Comparison of ENCODE assay signal across 8 cellular contexts in genomic region chr17:44331249-44331760, GRCh38. TPM values are rescaled to one million over a fixed set of nuclear protein-coding genes. Genes with fewer than 3 reads are reported as not detected.
DNase-seq lines count a peak whose midpoint lies in the region; ATAC-seq and TF ChIP-seq lines count a peak whose summit lies in the region.

No MANE protein-coding gene starts in this region.

- H3K27ac ChIP-seq in coronary artery (no peak overlapping the region), liver (ENCODE audit: low read depth in 1 of 2, low read length in 2 of 2) (no peak overlapping the region)

- H3K36me3 ChIP-seq in BE2C (no peaks in the 10 kb centered on the region), liver (ENCODE audit: control insufficient read depth in 4 of 4, insufficient read depth in 3 of 4, low read depth in 1 of 4, low read length in 3 of 4) (no peaks in the 10 kb centered on the region)

- peaks cover 3% of the 10 kb centered on the region for H3K27me3 Mint-ChIP-seq in activated CD4-positive, alpha-beta T cell treated with anti-CD3 and anti-CD28 coated beads, Interleukin-2, amount 10 ng/mL, durations not matched to agents 24 days and 14 days

- H3K4me3 ChIP-seq in BE2C (ENCODE audit: low read depth, low read length) = no peak overlapping the region
- no peak overlapping the region for H3K4me3 ChIP-seq in coronary artery
- H3K4me3 ChIP-seq in liver (ENCODE audit: low read depth in 1 of 3, low read length in 3 of 3) = no peak overlapping the region

- peak; percentile 81 for DNase-seq in BE2C
- DNase-seq in HCEC 1CT = peak; percentile 43
- DNase-seq in NCI-H524 (lab: John Stamatoyannopoulos, UW) = peak; percentile 87 to 91
- peak; percentile 94 for DNase-seq in activated CD4-positive, alpha-beta T cell treated with anti-CD3 and anti-CD28 coated beads, Interleukin-2, amount 10 ng/mL, durations not matched to agents 24 days and 14 days
- DNase-seq in coronary artery (ENCODE audit: low spot score) = no peak
- peak; percentile 82 for DNase-seq in stimulated activated CD8-positive, alpha-beta memory T cell treated with anti-CD3 and anti-CD28 coated beads, Interleukin-4, amount 100 ng/mL, for 48 hours

- intact Hi-C loops in activated CD4-positive, alpha-beta T cell treated with anti-CD3 and anti-CD28 coated beads, Interleukin-2, amount 10 ng/mL, durations not matched to agents 24 days and 14 days (cut with micrococcal nuclease) = loop anchor here (1.0 to 2.0 kb wide), 2 partner anchors 13 to 121 kb away; partner anchors contain the start of gene GRN

- H3K9me3 Mint-ChIP-seq in activated CD4-positive, alpha-beta T cell treated with anti-CD3 and anti-CD28 coated beads, Interleukin-2, amount 10 ng/mL, durations not matched to agents 24 days and 14 days = no peaks in the 10 kb centered on the region

- peaks cover 12% of the 10 kb centered on the region for H3K4me1 Mint-ChIP-seq in activated CD4-positive, alpha-beta T cell treated with anti-CD3 and anti-CD28 coated beads, Interleukin-2, amount 10 ng/mL, durations not matched to agents 24 days and 14 days

- H3K4me1 ChIP-seq in BE2C (0 out of 2 replicates have a peak, but pooled peaks cover 3% of the 10 kb centered on the region), liver (ENCODE audit: control insufficient read depth in 4 of 4, insufficient read depth in 4 of 4, low read length in 3 of 4) (peaks cover 1 to 13% (median 6%) of the 10 kb centered on the region in 4 donors)

- no peak overlapping the region for H3K4me3 Mint-ChIP-seq in activated CD4-positive, alpha-beta T cell treated with anti-CD3 and anti-CD28 coated beads, Interleukin-2, amount 10 ng/mL, durations not matched to agents 24 days and 14 days

- TF ChIP-seq RAD21 in liver (IDR thresholded peaks at IDR 0.05) = peak; percentile 84 to 85

- peak; percentile 88 for TF ChIP-seq CTCF in BE2C (IDR thresholded peaks at IDR 0.05; ENCODE audit: low read depth, low read length)
- peak; percentile 67 for TF ChIP-seq CTCF in coronary artery (IDR thresholded peaks at IDR 0.05)
- TF ChIP-seq CTCF in liver (IDR thresholded peaks at IDR 0.05; ENCODE audit: low read depth, low read length, missing input control) = peak; percentile 83

- no peak for ATAC-seq in HG02588 (IDR thresholded peaks at IDR 0.05; ENCODE audit: unreplicated experiment)

- no peak overlapping the region for H3K27ac Mint-ChIP-seq in activated CD4-positive, alpha-beta T cell treated with anti-CD3 and anti-CD28 coated beads, Interleukin-2, amount 10 ng/mL, durations not matched to agents 24 days and 14 days

- no peak overlapping the region for H3K9ac ChIP-seq in liver (ENCODE audit: low read depth in 1 of 2, low read length in 2 of 2)

- 3% methylated on average over 7 of the region's 7 CpGs for WGBS in liver

- H3K9me3 ChIP-seq in BE2C (no peaks in the 10 kb centered on the region), liver (ENCODE audit: control insufficient read depth in 4 of 4, low read length in 3 of 4) (no peaks in the 10 kb centered on the region)

- no peaks in the 10 kb centered on the region for H3K27me3 ChIP-seq in BE2C
- no peaks in the 10 kb centered on the region for H3K27me3 ChIP-seq in liver (ENCODE audit: control insufficient read depth in 4 of 4, insufficient read depth in 4 of 4, low read length in 3 of 4)

- H3K36me3 Mint-ChIP-seq in activated CD4-positive, alpha-beta T cell treated with anti-CD3 and anti-CD28 coated beads, Interleukin-2, amount 10 ng/mL, durations not matched to agents 24 days and 14 days (ENCODE audit: low read depth) = no peaks in the 10 kb centered on the region

TF ChIP-seq in liver, 16 proteins besides CTCF, POLR2A, EP300 and RAD21:
- TF ChIP-seq MAX (IDR thresholded peaks at IDR 0.05) (peak; percentile 38), SP1 (IDR thresholded peaks at IDR 0.05) (peak; percentile 14), REST (IDR thresholded peaks at IDR 0.05) (no peak)

RNA-seq across cellular contexts. Expression of gene SLC25A39, which starts 6.7 kb away (rescaled TPM):
- polyA plus RNA-seq in BE2C (2012; ENCODE audit: insufficient read depth, insufficient read length, low read depth) = 920 TPM
- 172 TPM in 2 replicates for total RNA-seq in activated CD4-positive, alpha-beta T cell treated with anti-CD3 and anti-CD28 coated beads, Interleukin-2, amount 10 ng/mL, durations not matched to agents 24 days and 14 days
- total RNA-seq in liver = 100 to 1,000 TPM in 1 of 2 donors, 10 to 100 TPM in 1; 62.0 to 395 TPM
- 10 to 100 TPM; 70.5 to 97.2 TPM for polyA plus RNA-seq in liver

RNA-seq across cellular contexts. Expression of gene GRN, which starts 13.8 kb away (rescaled TPM):
- 398 TPM for polyA plus RNA-seq in BE2C (2012; ENCODE audit: insufficient read depth, insufficient read length, low read depth)
- 33.0 and 34.6 TPM in 2 replicates for total RNA-seq in activated CD4-positive, alpha-beta T cell treated with anti-CD3 and anti-CD28 coated beads, Interleukin-2, amount 10 ng/mL, durations not matched to agents 24 days and 14 days
- total RNA-seq in liver = 100 to 1,000 TPM in 1 of 2 donors, 10 to 100 TPM in 1; 90.9 to 166 TPM
- 100 to 1,000 TPM; 127 to 139 TPM for polyA plus RNA-seq in liver

RNA-seq across cellular contexts. Expression of gene RUNDC3A, which starts 22.9 kb away (rescaled TPM):
- polyA plus RNA-seq in BE2C (2012; ENCODE audit: insufficient read depth, insufficient read length, low read depth) = 386 TPM
- total RNA-seq in activated CD4-positive, alpha-beta T cell treated with anti-CD3 and anti-CD28 coated beads, Interleukin-2, amount 10 ng/mL, durations not matched to agents 24 days and 14 days = 0.42 TPM in 1 of 2 replicates, not detected in the other
- total RNA-seq in liver = 10 to 100 TPM in 1 of 2 donors, not detected in 1; 17.0 TPM
- polyA plus RNA-seq in liver = under 1 TPM; 0.05 to 0.06 TPM

RNA-seq across cellular contexts. Expression of gene FAM171A2, which starts 32.3 kb away (rescaled TPM):
- 44.8 TPM for polyA plus RNA-seq in BE2C (2012; ENCODE audit: insufficient read depth, insufficient read length, low read depth)
- 0.21 and 0.26 TPM in 2 replicates for total RNA-seq in activated CD4-positive, alpha-beta T cell treated with anti-CD3 and anti-CD28 coated beads, Interleukin-2, amount 10 ng/mL, durations not matched to agents 24 days and 14 days
- total RNA-seq in liver = 1 to 10 TPM in 1 of 2 donors, under 1 TPM in 1; 0.08 to 1.1 TPM
- polyA plus RNA-seq in liver = under 1 TPM in 1 of 2 donors, not detected in 1; 0.18 TPM

RNA-seq across cellular contexts. Expression of gene ITGA2B, which starts 58.1 kb away (rescaled TPM):
- polyA plus RNA-seq in BE2C (2012; ENCODE audit: insufficient read depth, insufficient read length, low read depth) = 1.6 TPM
- 0.65 and 0.85 TPM in 2 replicates for total RNA-seq in activated CD4-positive, alpha-beta T cell treated with anti-CD3 and anti-CD28 coated beads, Interleukin-2, amount 10 ng/mL, durations not matched to agents 24 days and 14 days
- total RNA-seq in liver = 10 to 100 TPM in 1 of 2 donors, under 1 TPM in 1; 0.25 to 23.8 TPM
- under 1 TPM; 0.22 to 0.38 TPM for polyA plus RNA-seq in liver
